1 cellular context compared by ENCODE assay signal in the genomic region with DNA sequence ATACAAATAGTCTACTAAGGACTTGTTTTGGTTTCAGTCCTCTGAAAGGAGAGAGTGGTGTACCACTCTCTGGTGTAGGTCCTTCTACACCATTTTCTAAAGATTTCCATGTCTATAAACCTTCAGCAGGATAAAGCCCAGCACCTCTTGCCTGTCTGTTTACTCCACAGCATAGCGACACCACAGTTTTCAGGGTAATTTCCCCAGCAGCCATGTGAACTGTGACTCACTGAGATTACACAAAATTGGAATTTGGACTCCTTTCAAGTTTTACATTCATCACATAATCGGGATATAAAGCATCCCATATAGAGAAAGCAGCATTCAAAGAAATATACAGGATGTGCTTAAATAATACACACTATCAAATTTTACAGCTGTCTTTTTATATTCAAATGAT.
TF ChIP-seq lines count a peak whose summit lies in the region.

No MANE protein-coding gene starts in this region.

TF ChIP-seq in HepG2, 621 proteins besides CTCF, POLR2A, EP300 and RAD21 (continued from another document):
- TF ChIP-seq, protein P1, sequence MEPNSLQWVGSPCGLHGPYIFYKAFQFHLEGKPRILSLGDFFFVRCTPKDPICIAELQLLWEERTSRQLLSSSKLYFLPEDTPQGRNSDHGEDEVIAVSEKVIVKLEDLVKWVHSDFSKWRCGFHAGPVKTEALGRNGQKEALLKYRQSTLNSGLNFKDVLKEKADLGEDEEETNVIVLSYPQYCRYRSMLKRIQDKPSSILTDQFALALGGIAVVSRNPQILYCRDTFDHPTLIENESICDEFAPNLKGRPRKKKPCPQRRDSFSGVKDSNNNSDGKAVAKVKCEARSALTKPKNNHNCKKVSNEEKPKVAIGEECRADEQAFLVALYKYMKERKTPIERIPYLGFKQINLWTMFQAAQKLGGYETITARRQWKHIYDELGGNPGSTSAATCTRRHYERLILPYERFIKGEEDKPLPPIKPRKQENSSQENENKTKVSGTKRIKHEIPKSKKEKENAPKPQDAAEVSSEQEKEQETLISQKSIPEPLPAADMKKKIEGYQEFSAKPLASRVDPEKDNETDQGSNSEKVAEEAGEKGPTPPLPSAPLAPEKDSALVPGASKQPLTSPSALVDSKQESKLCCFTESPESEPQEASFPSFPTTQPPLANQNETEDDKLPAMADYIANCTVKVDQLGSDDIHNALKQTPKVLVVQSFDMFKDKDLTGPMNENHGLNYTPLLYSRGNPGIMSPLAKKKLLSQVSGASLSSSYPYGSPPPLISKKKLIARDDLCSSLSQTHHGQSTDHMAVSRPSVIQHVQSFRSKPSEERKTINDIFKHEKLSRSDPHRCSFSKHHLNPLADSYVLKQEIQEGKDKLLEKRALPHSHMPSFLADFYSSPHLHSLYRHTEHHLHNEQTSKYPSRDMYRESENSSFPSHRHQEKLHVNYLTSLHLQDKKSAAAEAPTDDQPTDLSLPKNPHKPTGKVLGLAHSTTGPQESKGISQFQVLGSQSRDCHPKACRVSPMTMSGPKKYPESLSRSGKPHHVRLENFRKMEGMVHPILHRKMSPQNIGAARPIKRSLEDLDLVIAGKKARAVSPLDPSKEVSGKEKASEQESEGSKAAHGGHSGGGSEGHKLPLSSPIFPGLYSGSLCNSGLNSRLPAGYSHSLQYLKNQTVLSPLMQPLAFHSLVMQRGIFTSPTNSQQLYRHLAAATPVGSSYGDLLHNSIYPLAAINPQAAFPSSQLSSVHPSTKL (CRISPR knock-in tag; IDR thresholded peaks at IDR 0.05), result 0 out of 2 replicates have a peak, but pooled peaks have one; percentile 9
- TF ChIP-seq RFXANK (CRISPR knock-in tag; IDR thresholded peaks at IDR 0.05), result no peak
- peak; percentile 44; the same call in 1 of the 2 replicates for TF ChIP-seq FOSL1 (CRISPR knock-in tag; IDR thresholded peaks at IDR 0.05; ENCODE audit: borderline replicate concordance)
- no peak for TF ChIP-seq ZBTB7A (CRISPR knock-in tag; IDR thresholded peaks at IDR 0.05)
- TF ChIP-seq, protein P2, sequence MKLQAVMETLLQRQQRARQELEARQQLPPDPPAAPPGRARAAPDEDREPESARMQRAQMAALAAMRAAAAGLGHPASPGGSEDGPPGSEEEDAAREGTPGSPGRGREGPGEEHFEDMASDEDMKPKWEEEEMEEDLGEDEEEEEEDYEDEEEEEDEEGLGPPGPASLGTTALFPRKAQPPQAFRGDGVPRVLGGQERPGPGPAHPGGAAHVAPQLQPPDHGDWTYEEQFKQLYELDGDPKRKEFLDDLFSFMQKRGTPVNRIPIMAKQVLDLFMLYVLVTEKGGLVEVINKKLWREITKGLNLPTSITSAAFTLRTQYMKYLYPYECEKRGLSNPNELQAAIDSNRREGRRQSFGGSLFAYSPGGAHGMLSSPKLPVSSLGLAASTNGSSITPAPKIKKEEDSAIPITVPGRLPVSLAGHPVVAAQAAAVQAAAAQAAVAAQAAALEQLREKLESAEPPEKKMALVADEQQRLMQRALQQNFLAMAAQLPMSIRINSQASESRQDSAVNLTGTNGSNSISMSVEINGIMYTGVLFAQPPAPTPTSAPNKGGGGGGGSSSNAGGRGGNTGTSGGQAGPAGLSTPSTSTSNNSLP (IDR thresholded peaks at IDR 0.05; ENCODE audit: low read depth, low read length), result peak; percentile 62; the same call in 1 of the 2 replicates
- TF ChIP-seq FOSL2 (CRISPR knock-in tag; IDR thresholded peaks at IDR 0.05), result peak; percentile 81
- no peak for TF ChIP-seq SKI (IDR thresholded peaks at IDR 0.05; ENCODE audit: partially characterized antibody)
- no peak for TF ChIP-seq ZNF460 (CRISPR knock-in tag; IDR thresholded peaks at IDR 0.05; ENCODE audit: borderline replicate concordance)
- peak; percentile 16; the same call in 1 of the 2 replicates for TF ChIP-seq HNF4A (CRISPR knock-in tag; IDR thresholded peaks at IDR 0.05)
- TF ChIP-seq, protein P3, sequence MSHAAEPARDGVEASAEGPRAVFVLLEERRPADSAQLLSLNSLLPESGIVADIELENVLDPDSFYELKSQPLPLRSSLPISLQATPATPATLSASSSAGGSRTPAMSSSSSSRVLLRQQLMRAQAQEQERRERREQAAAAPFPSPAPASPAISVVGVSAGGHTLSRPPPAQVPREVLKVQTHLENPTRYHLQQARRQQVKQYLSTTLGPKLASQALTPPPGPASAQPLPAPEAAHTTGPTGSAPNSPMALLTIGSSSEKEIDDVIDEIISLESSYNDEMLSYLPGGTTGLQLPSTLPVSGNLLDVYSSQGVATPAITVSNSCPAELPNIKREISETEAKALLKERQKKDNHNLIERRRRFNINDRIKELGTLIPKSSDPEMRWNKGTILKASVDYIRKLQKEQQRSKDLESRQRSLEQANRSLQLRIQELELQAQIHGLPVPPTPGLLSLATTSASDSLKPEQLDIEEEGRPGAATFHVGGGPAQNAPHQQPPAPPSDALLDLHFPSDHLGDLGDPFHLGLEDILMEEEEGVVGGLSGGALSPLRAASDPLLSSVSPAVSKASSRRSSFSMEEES (CRISPR knock-in tag; IDR thresholded peaks at IDR 0.05), result 0 out of 2 replicates have a peak, but pooled peaks have one; percentile 45
